In the genomic region with DNA sequence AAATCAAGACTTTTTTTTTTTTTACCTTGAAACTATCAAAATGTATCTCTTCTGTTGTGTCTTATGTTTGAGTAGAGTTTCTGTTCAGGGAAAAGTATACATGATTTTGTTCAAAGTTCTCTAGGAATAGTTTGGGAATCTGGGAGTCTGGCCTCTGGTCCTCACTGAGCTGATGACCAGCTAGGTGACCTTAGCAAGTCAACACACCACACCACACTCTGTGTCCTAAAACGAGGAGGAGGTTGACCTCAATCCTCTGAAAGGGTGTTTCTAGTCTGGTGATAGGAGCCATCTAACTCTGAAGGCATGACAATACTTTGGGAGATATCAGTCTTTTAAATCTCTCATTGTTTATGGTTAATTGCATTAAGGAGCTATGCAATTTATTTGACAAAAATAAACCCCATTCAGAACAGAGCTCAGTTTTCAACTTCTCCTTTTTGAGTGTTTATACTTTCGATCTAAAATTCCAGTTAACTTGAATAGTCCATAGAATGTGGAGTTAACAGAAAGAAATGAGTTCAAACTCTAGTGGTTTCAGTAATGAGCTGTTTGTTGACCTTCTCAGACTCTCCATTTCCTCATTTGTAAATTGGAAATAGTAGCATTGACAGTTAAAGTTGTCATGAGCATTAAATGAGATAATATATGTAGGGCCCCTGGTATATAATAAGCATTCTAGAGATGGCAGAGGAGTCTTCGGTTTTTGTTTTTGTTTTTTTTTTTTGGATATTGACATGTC, we compare ENCODE assay signal across 18 cellular contexts.
"Had no signal": no experiment of that assay in that cellular context is flagged by ENCODE, and none has a peak within 500 bp of the region (broad histone marks: within the 10 kb centered on the region; RNA-seq: fewer than 3 reads in every experiment).

No MANE protein-coding gene starts in this region.

- H3K36me3 Mint-ChIP-seq: naive thymus-derived CD4-positive, alpha-beta T cell; type B pancreatic cell had no signal

- H3K4me1 ChIP-seq: heart left ventricle, right atrium auricular region, suprapubic skin, thyroid gland had no signal

- H3K27ac Mint-ChIP-seq: naive thymus-derived CD4-positive, alpha-beta T cell; type B pancreatic cell had no signal

- ATAC-seq: heart left ventricle; naive thymus-derived CD4-positive, alpha-beta T cell; stimulated activated naive CD8-positive, alpha-beta T cell treated with anti-CD3 and anti-CD28 coated beads, Interleukin-15, Interleukin-2, amounts not matched to agents 100 U/mL and 50 U/mL, for 24 hours had no signal

- H3K9me3 ChIP-seq: heart left ventricle, neutrophil, right atrium auricular region, suprapubic skin, thyroid gland had no signal

- H3K4me3 Mint-ChIP-seq: naive thymus-derived CD4-positive, alpha-beta T cell; type B pancreatic cell had no signal

- H3K4me3 ChIP-seq: coronary artery, heart left ventricle, right atrium auricular region, suprapubic skin, thyroid gland had no signal

- H3K36me3 ChIP-seq: heart left ventricle, neutrophil, right atrium auricular region, suprapubic skin, thyroid gland had no signal

- H3K4me1 Mint-ChIP-seq: naive thymus-derived CD4-positive, alpha-beta T cell had no signal

- H3K27ac ChIP-seq: coronary artery, heart left ventricle, neutrophil, right atrium auricular region, suprapubic skin, thyroid gland had no signal

- FAIRE-seq: islet of Langerhans, small intestine, urothelium cell line had no signal

- H3K9me3 Mint-ChIP-seq: type B pancreatic cell had no signal

- H3K27me3 ChIP-seq: heart left ventricle, neutrophil, right atrium auricular region, suprapubic skin, thyroid gland had no signal

- H3K27me3 Mint-ChIP-seq: type B pancreatic cell had no signal

- DNase-seq: effector CD4-positive, alpha-beta T cell; foreskin melanocyte; heart left ventricle; hippocampal formation; kidney glomerular epithelial cell; mammary epithelial cell; naive thymus-derived CD4-positive, alpha-beta T cell; small intestine; stimulated activated CD4-positive, alpha-beta T cell treated with anti-CD3 and anti-CD28 coated beads, Interleukin-12 subunit alpha, Interleukin-12 subunit beta, amount 100 ng/mL, for 4 hours; stimulated activated naive CD8-positive, alpha-beta T cell treated with anti-CD3 and anti-CD28 coated beads, Interleukin-15, Interleukin-2, amounts not matched to agents 100 U/mL and 50 U/mL, for 24 hours; thyroid gland had no signal
